9 cellular contexts compared by ENCODE assay signal in the genomic region with DNA sequence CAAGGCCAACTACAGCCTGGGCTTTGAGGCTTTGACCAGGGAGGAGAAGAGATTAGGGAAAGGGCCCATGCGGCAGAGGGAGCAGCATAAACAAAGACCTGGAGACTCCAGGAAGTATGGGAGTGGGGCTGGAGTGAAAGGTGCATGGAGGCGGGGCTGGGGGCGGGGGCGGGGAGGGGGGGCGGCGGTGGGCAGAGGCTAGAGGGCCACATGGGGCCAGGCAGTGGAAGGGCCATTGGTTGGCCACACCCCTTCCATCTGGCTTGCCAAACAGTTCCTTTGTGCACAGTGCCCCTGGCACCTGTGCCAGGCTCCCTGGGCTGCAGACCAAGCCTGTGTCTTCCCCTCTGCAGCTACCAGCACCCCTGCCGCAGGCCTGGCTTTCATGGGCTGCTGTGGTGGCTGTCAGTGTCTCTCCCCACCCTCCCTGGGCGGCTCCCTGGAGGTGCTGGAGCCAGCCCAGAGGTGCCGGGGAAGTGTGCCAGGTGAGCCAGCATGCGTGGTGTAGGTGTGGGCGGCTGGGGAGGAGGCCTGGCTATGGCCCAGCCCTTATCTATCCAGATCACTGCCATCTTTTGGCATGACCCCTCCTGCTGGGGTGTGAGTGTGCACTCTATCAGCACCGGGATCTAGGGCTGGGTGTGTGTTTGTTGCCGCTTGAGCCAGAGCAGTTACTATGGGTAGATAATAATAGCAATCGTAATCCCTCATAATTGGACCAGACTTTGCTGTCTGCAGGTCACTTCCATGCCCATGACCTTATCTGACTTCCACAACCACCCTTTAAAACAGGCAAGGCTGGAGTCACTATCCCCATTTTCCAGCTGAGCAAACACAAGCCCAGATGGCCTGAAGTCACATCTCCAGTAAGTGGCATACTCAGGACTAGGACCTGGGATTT. TPM values are rescaled to one million over a fixed set of nuclear protein-coding genes. Genes with fewer than 3 reads are reported as not detected.
A peak's percentile ranks its signal among the peaks of the same experiment; 100 is the strongest.
DNase-seq lines count a peak whose midpoint lies in the region; ATAC-seq and TF ChIP-seq lines count a peak whose summit lies in the region.
"Had no signal": no experiment of that assay in that cellular context is flagged by ENCODE, and none has a peak within 500 bp of the region (broad histone marks: within the 10 kb centered on the region; RNA-seq: fewer than 3 reads in every experiment).

No MANE protein-coding gene starts in this region.

- no peaks in the 10 kb centered on the region for H3K9me3 Mint-ChIP-seq in dendritic cell treated with granulocyte-macrophage colony-stimulating factor and Interleukin-4, amounts not matched to agents 40 ng/mL and 50 ng/mL, for 4 days
- H3K9me3 Mint-ChIP-seq in progenitor cell of endocrine pancreas (ENCODE audit: low read depth) = no peaks in the 10 kb centered on the region

- H3K27ac ChIP-seq in HEK293 (ENCODE audit: extremely low read depth, low read depth, low read length) = 0 out of 2 replicates have a peak overlapping the region, but pooled peaks have one; percentile 53
- H3K27ac ChIP-seq: skin epidermis had no signal

- H3K27me3 Mint-ChIP-seq in dendritic cell treated with granulocyte-macrophage colony-stimulating factor and Interleukin-4, amounts not matched to agents 40 ng/mL and 50 ng/mL, for 4 days = peaks cover 11% of the 10 kb centered on the region
- no peaks in the 10 kb centered on the region for H3K27me3 Mint-ChIP-seq in progenitor cell of endocrine pancreas

- no peak overlapping the region for H3K4me3 Mint-ChIP-seq in dendritic cell treated with granulocyte-macrophage colony-stimulating factor and Interleukin-4, amounts not matched to agents 40 ng/mL and 50 ng/mL, for 4 days
- no peak overlapping the region for H3K4me3 Mint-ChIP-seq in progenitor cell of endocrine pancreas (ENCODE audit: low read depth)

- H3K36me3 Mint-ChIP-seq in dendritic cell treated with granulocyte-macrophage colony-stimulating factor and Interleukin-4, amounts not matched to agents 40 ng/mL and 50 ng/mL, for 4 days (ENCODE audit: low read depth) = peaks cover 74% of the 10 kb centered on the region
- peaks cover 2% of the 10 kb centered on the region for H3K36me3 Mint-ChIP-seq in progenitor cell of endocrine pancreas (ENCODE audit: insufficient read depth)

- DNase-seq in NCI-H524 treated with DMSO at 0.1 percent for 48 hours (lab: John Stamatoyannopoulos, UW) (peak; percentile 48), progenitor cell of endocrine pancreas (ENCODE audit: low spot score, unreplicated experiment) (no peak), GOT3 (lab: John Stamatoyannopoulos, UW) (no peak), hepatic stellate cell (ENCODE audit: low spot score) (no peak)

- H3K4me3 ChIP-seq in HEK293 (ENCODE audit: low read depth, low read length) = no peak overlapping the region
- H3K4me3 ChIP-seq: skin epidermis had no signal

- POLR2A ChIA-PET in HEK293 (lab: Yijun Ruan, JAX) = no interaction called here

- peaks cover 0 to 44% of the 10 kb centered on the region in 2 experiments; a peak in 2 of 3 replicates for H3K36me3 ChIP-seq in HEK293 (ENCODE audit: control insufficient read depth in 2 of 2, insufficient read depth in 1 of 2, low read length in 2 of 2)

- H3K27ac Mint-ChIP-seq in dendritic cell treated with granulocyte-macrophage colony-stimulating factor and Interleukin-4, amounts not matched to agents 40 ng/mL and 50 ng/mL, for 4 days = peak overlapping the region; percentile 18
- H3K27ac Mint-ChIP-seq in progenitor cell of endocrine pancreas = peak overlapping the region; percentile 84

- CTCF ChIA-PET in HEK293 (lab: Yijun Ruan, JAX) = interaction anchor here (0.7 kb wide), 1 partner anchor 143 kb away, joined by 4 read pairs; no protein-coding TSS in a partner anchor

- peaks cover 3% of the 10 kb centered on the region; the same call in 1 of the 2 replicates for H3K4me1 ChIP-seq in HEK293 (ENCODE audit: control insufficient read depth, insufficient read depth, low read length)

- TF ChIP-seq CTCF in HEK293 (tag by site-specific recombination; IDR thresholded peaks at IDR 0.05) = no peak
- no peak for TF ChIP-seq CTCF in progenitor cell of endocrine pancreas (IDR thresholded peaks at IDR 0.05; ENCODE audit: unreplicated experiment)

- ATAC-seq in GM21381 (IDR thresholded peaks at IDR 0.05; ENCODE audit: unreplicated experiment) = no peak
- no peak for ATAC-seq in activated CD4-positive, CD25-positive, alpha-beta regulatory T cell treated with anti-CD3 and anti-CD28 coated beads, Interleukin-2, amount 50 U/mL, for 24 hours

- peaks cover 73% of the 10 kb centered on the region for H3K4me1 Mint-ChIP-seq in dendritic cell treated with granulocyte-macrophage colony-stimulating factor and Interleukin-4, amounts not matched to agents 40 ng/mL and 50 ng/mL, for 4 days (ENCODE audit: low read depth)
- peaks cover 6% of the 10 kb centered on the region for H3K4me1 Mint-ChIP-seq in progenitor cell of endocrine pancreas (ENCODE audit: low read depth)

- intact Hi-C loops in dendritic cell treated with granulocyte-macrophage colony-stimulating factor and Interleukin-4, amounts not matched to agents 40 ng/mL and 50 ng/mL, for 4 days (cut with micrococcal nuclease) = loop anchor here (10.0 kb wide), 1 partner anchor 254 kb away; no protein-coding TSS in a partner anchor

- no peaks in the 10 kb centered on the region for H3K9me3 ChIP-seq in HEK293 (ENCODE audit: control insufficient read depth, insufficient read depth, low read depth, low read length)

TF ChIP-seq in HEK293, 187 proteins besides CTCF, POLR2A, EP300 and RAD21:
- TF ChIP-seq ZIC2 (tag by site-specific recombination; IDR thresholded peaks at IDR 0.05) (0 out of 2 replicates have a peak, but pooled peaks have one; percentile 27), ZNF510 (tag by site-specific recombination; IDR thresholded peaks at IDR 0.05; ENCODE audit: insufficient replicate concordance) (no peak), ZFHX2 (tag by site-specific recombination; conservative IDR thresholded peaks at IDR 0.05) (peak; percentile 81), KLF1 (tag by site-specific recombination; IDR thresholded peaks at IDR 0.05) (peak; percentile 63; the same call in 1 of the 2 replicates), ZNF248 (tag by site-specific recombination; IDR thresholded peaks at IDR 0.05) (no peak), EGR2 (tag by site-specific recombination; IDR thresholded peaks at IDR 0.05; ENCODE audit: low read depth) (peak; percentile 70), SP3 (tag by site-specific recombination; IDR thresholded peaks at IDR 0.05) (0 out of 2 replicates have a peak, but pooled peaks have one; percentile 15), ZNF530 (tag by site-specific recombination; IDR thresholded peaks at IDR 0.05; ENCODE audit: low read depth) (no peak)

RNA-seq across cellular contexts. Expression of a gene that starts 30.5 kb away (rescaled TPM):
- total RNA-seq in progenitor cell of endocrine pancreas = 166 and 168 TPM in 2 replicates
